In the genomic region with DNA sequence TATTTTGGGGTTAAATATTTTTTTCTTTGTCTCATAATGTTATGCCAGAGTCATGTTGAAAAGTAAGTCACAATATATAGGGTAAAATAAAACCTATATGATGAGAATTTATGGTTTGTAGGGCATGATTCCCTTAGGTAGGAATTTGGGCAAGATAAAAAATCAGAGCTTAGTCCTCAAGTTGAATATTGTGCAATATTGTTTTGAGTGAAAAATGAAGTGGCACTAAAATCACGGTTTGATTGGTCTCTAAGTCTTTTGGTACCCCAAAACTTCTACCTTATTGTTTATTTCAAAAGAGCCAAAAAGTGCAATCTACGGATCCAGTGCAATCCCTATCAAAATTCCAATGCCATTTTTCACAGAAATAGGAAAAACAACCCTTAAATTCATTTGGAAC, we compare ENCODE assay signal across 35 cellular contexts. TPM values are rescaled to one million over a fixed set of nuclear protein-coding genes. Genes with fewer than 3 reads are reported as not detected.
"Had no signal": no experiment of that assay in that cellular context is flagged by ENCODE, and none has a peak within 500 bp of the region (broad histone marks: within the 10 kb centered on the region; RNA-seq: fewer than 3 reads in every experiment).

No MANE protein-coding gene starts in this region.

- H3K27me3 Mint-ChIP-seq: natural killer cell treated with Interleukin-12 subunit alpha and Interleukin-12 subunit beta and Interleukin-15 and Interleukin-18, amount 100 ng/mL, for 72 hours; stimulated activated naive CD8-positive, alpha-beta T cell treated with anti-CD3 and anti-CD28 coated beads, Interleukin-15, amount 100 ng/mL, for 72 hours had no signal

- FAIRE-seq: kidney had no signal

- H3K4me2 ChIP-seq: smooth muscle cell had no signal

- H3K36me3 ChIP-seq: ovary had no signal

- H3K36me3 Mint-ChIP-seq: mesothelial cell of epicardium had no signal

- H3K27ac ChIP-seq: epithelial cell of prostate, gastrocnemius medialis, left lung, ovary, suprapubic skin, thyroid gland, vagina had no signal

- H3K4me3 Mint-ChIP-seq: mesothelial cell of epicardium; stimulated activated naive CD8-positive, alpha-beta T cell treated with anti-CD3 and anti-CD28 coated beads, Interleukin-15, amount 100 ng/mL, for 72 hours had no signal

- H3K9me3 ChIP-seq: gastrocnemius medialis, left lung, mucosa of descending colon, ovary, suprapubic skin, thyroid gland, vagina had no signal

- DNase-seq: cortex of kidney; foreskin fibroblast; gastrocnemius medialis; head of caudate nucleus; kidney; left lung; mesenchymal stem cell; mucosa of descending colon; naive B cell; occipital lobe; ovary; posterior cingulate gyrus; retina; stimulated activated CD4-positive, alpha-beta T cell treated with anti-CD3 and anti-CD28 coated beads, Interleukin-12 subunit alpha, Interleukin-12 subunit beta, amount 100 ng/mL, for 4 hours; stimulated activated CD4-positive, alpha-beta T cell treated with anti-CD3 and anti-CD28 coated beads, Interleukin-1b, Interleukin-23, amount 100 ng/mL, for 48 hours; stimulated activated CD4-positive, alpha-beta T cell treated with anti-CD3 and anti-CD28 coated beads, Interleukin-4, amount 100 ng/mL, for 1 hour; stimulated activated CD8-positive, alpha-beta memory T cell treated with anti-CD3 and anti-CD28 coated beads, Interleukin-4, amount 100 ng/mL, for 48 hours; stimulated activated naive CD4-positive, alpha-beta T cell; stimulated activated naive CD8-positive, alpha-beta T cell treated with anti-CD3 and anti-CD28 coated beads, Interleukin-15, amount 100 ng/mL, for 72 hours; thyroid gland; trophoblast cell had no signal

- H3K27ac Mint-ChIP-seq: mesothelial cell of epicardium; stimulated activated naive CD8-positive, alpha-beta T cell treated with anti-CD3 and anti-CD28 coated beads, Interleukin-15, amount 100 ng/mL, for 72 hours had no signal

- H3K4me3 ChIP-seq: gastrocnemius medialis, left lung, mucosa of descending colon, ovary, smooth muscle cell, suprapubic skin, thyroid gland, vagina had no signal

- ATAC-seq: esophagus mucosa; gastrocnemius medialis; left lung; mucosa of descending colon; natural killer cell treated with Interleukin-12 subunit alpha and Interleukin-12 subunit beta and Interleukin-15 and Interleukin-18, amount 100 ng/mL, for 72 hours; sciatic nerve; stimulated activated naive CD8-positive, alpha-beta T cell treated with anti-CD3 and anti-CD28 coated beads, Interleukin-15, amount 100 ng/mL, for 72 hours had no signal

- H3K27me3 ChIP-seq: gastrocnemius medialis, left lung, ovary, suprapubic skin, thyroid gland, vagina had no signal

RNA-seq across cellular contexts. Expression of gene CBLIF, which starts 33.1 kb away (rescaled TPM):
- total RNA-seq: dermis microvascular lymphatic vessel endothelial cell; esophagus mucosa; gastrocnemius medialis; glomerular endothelial cell; kidney; left lung; lower leg skin; lung microvascular endothelial cell; mesothelial cell of epicardium; natural killer cell treated with Interleukin-12 subunit alpha and Interleukin-12 subunit beta and Interleukin-15 and Interleukin-18, amount 100 ng/mL, for 72 hours; occipital lobe; ovary; pulmonary artery endothelial cell; sciatic nerve; smooth muscle cell; suprapubic skin; thyroid gland; ureter; vagina had no signal
- polyA plus RNA-seq: ovary, smooth muscle cell had no signal

RNA-seq across cellular contexts. Expression of gene TCN1, which starts 54.1 kb away (rescaled TPM):
- total RNA-seq: dermis microvascular lymphatic vessel endothelial cell; gastrocnemius medialis; glomerular endothelial cell; lung microvascular endothelial cell; mesothelial cell of epicardium; natural killer cell treated with Interleukin-12 subunit alpha and Interleukin-12 subunit beta and Interleukin-15 and Interleukin-18, amount 100 ng/mL, for 72 hours; pulmonary artery endothelial cell; thyroid gland had no signal
- polyA plus RNA-seq: ovary, smooth muscle cell had no signal
